In genomic region chr11:127640822-127641485, GRCh38 we compare ENCODE assay signal across 14 cellular contexts.
DNase-seq lines count a peak whose midpoint lies in the region; ATAC-seq and TF ChIP-seq lines count a peak whose summit lies in the region.
"Had no signal": no experiment of that assay in that cellular context is flagged by ENCODE, and none has a peak within 500 bp of the region (broad histone marks: within the 10 kb centered on the region; RNA-seq: fewer than 3 reads in every experiment).

No MANE protein-coding gene starts in this region.

- no peak for TF ChIP-seq CTCF in MM.1S (IDR thresholded peaks at IDR 0.05; ENCODE audit: low read length)
- no peak for TF ChIP-seq CTCF in colonic mucosa (IDR thresholded peaks at IDR 0.05)
- TF ChIP-seq CTCF in omental fat pad (IDR thresholded peaks at IDR 0.05), result no peak

- H3K27ac ChIP-seq in MM.1S (ENCODE audit: low read length) (peak overlapping the region; percentile 69), colonic mucosa (no peak overlapping the region)
- H3K27ac ChIP-seq: adrenal gland, tibial nerve had no signal

- H3K4me2 ChIP-seq in MM.1S (ENCODE audit: low read depth, low read length), result peak overlapping the region; percentile 49

- intact Hi-C loops in colonic mucosa (cut with DNase I), result no loop called here

- H3K4me3 ChIP-seq in MM.1S (ENCODE audit: low read length), result no peak overlapping the region
- H3K4me3 ChIP-seq in colonic mucosa, result no peak overlapping the region
- H3K4me3 ChIP-seq: adrenal gland, tibial nerve had no signal

- no peak overlapping the region for H3K27ac Mint-ChIP-seq in T-cell
- H3K27ac Mint-ChIP-seq: T-helper 2 cell treated with Interferon-gamma antibody and Interleukin-4, amounts not matched to agents 5 μg/mL and 100 μg/mL, for 36 hours had no signal

- H3K4me3 Mint-ChIP-seq in T-cell, result no peak overlapping the region
- H3K4me3 Mint-ChIP-seq: H9; T-helper 2 cell treated with Interferon-gamma antibody and Interleukin-4, amounts not matched to agents 5 μg/mL and 100 μg/mL, for 36 hours had no signal

- no peaks in the 10 kb centered on the region for H3K9me2 ChIP-seq in MM.1S (replicated peaks; ENCODE audit: insufficient read depth, low read length)

- H3K9ac ChIP-seq in MM.1S (ENCODE audit: low read length), result peak overlapping the region; percentile 19; the same call in 1 of the 2 replicates
- H3K9ac ChIP-seq in colonic mucosa (ENCODE audit: low read depth in 2 of 2, low read length in 2 of 2), result no peak overlapping the region

- H3F3A ChIP-seq in MM.1S (ENCODE audit: insufficient read depth, low read length), result no peaks in the 10 kb centered on the region

- no peaks in the 10 kb centered on the region for H3K36me3 Mint-ChIP-seq in T-cell

- CTCF ChIA-PET in T-cell (lab: Charles Lee), result no interaction called here

- H3K4me1 Mint-ChIP-seq in T-cell, result no peaks in the 10 kb centered on the region

- H3K9me3 ChIP-seq in MM.1S (replicated peaks; ENCODE audit: insufficient read depth, low read length) (no peaks in the 10 kb centered on the region), colonic mucosa (no peaks in the 10 kb centered on the region)
- H3K9me3 ChIP-seq: adrenal gland, tibial nerve had no signal

- peak; percentile 74 for DNase-seq in DMS53 (lab: John Stamatoyannopoulos, UW)
- peak; percentile 76 for DNase-seq in MM.1S
- DNase-seq in iris pigment epithelial cell (ENCODE audit: low read depth), result peak; percentile 24
- no peak for DNase-seq in colonic mucosa
- no peak for DNase-seq in omental fat pad (ENCODE audit: low spot score)
- no peak for DNase-seq in T-cell
- DNase-seq: adrenal gland, GF-D8, H9, NCI-H1105 treated with DMSO at 0.1 percent for 48 hours had no signal

- H3K36me3 ChIP-seq in MM.1S (replicated peaks; ENCODE audit: insufficient read depth, low read length) (no peaks in the 10 kb centered on the region), colonic mucosa (no peaks in the 10 kb centered on the region)
- H3K36me3 ChIP-seq: adrenal gland, tibial nerve had no signal

- H4K20me1 ChIP-seq in MM.1S (ENCODE audit: insufficient read depth, low read length), result no peaks in the 10 kb centered on the region

- POLR2A ChIA-PET in T-cell (lab: Charles Lee), result no interaction called here

- H3K4me1 ChIP-seq in MM.1S (ENCODE audit: low read length), result peaks cover 19% of the 10 kb centered on the region
- H3K4me1 ChIP-seq in colonic mucosa, result no peaks in the 10 kb centered on the region
- H3K4me1 ChIP-seq: adrenal gland, tibial nerve had no signal

- ATAC-seq in GM21619 (IDR thresholded peaks at IDR 0.05; ENCODE audit: unreplicated experiment) (peak; percentile 64), omental fat pad (ENCODE audit: low FRiP score) (no peak), T-cell (replicated peaks in 1 of 4) (no peak), HG03469 (IDR thresholded peaks at IDR 0.05; ENCODE audit: unreplicated experiment) (no peak)

- H2AFZ ChIP-seq in MM.1S (ENCODE audit: low read length), result peak overlapping the region; percentile 52; the same call in 1 of the 2 replicates

- peaks cover 3 to 6% of the 10 kb centered on the region in 2 donors for H3K27me3 Mint-ChIP-seq in T-cell

- H3K27me3 ChIP-seq in MM.1S (replicated peaks; ENCODE audit: insufficient read depth, low read length) (no peaks in the 10 kb centered on the region), colonic mucosa (no peaks in the 10 kb centered on the region)
- H3K27me3 ChIP-seq: adrenal gland, tibial nerve had no signal

- no peaks in the 10 kb centered on the region for H3K9me3 Mint-ChIP-seq in T-cell
- H3K9me3 Mint-ChIP-seq: H9; T-helper 2 cell treated with Interferon-gamma antibody and Interleukin-4, amounts not matched to agents 5 μg/mL and 100 μg/mL, for 36 hours had no signal

- H3K79me2 ChIP-seq in MM.1S (ENCODE audit: low read length), result no peaks in the 10 kb centered on the region

Comparison
In these comparisons a context has a peak if more than half of its experiments do, and no peak if none do; other contexts are left out.
1. DNase-seq: peak in DMS53 (single experiment), MM.1S (single experiment) and iris pigment epithelial cell (single experiment); none in colonic mucosa (single experiment), omental fat pad (single experiment) and T-cell (0 of 34).